Comparison of ENCODE assay signal across 9 cellular contexts in genomic region chr4:175671491-175671934, GRCh38.
DNase-seq lines count a peak whose midpoint lies in the region; FAIRE-seq and TF ChIP-seq lines count a peak whose summit lies in the region.
"Had no signal": no experiment of that assay in that cellular context is flagged by ENCODE, and none has a peak within 500 bp of the region (broad histone marks: within the 10 kb centered on the region; RNA-seq: fewer than 3 reads in every experiment).

No MANE protein-coding gene starts in this region.

- intact Hi-C loops in mammary epithelial cell (cut with micrococcal nuclease) (no loop called here), colonic mucosa (cut with DNase I) (no loop called here)

- peak overlapping the region; percentile 60 for H3K4me2 ChIP-seq in mammary epithelial cell (ENCODE audit: insufficient read depth, low read depth, low read length)

- no peaks in the 10 kb centered on the region for H4K20me1 ChIP-seq in mammary epithelial cell (ENCODE audit: insufficient read depth, low read length)

- H3K27ac ChIP-seq in mammary epithelial cell (ENCODE audit: insufficient read depth, low read depth, low read length) (no peak overlapping the region), muscle layer of duodenum (ENCODE audit: low read length) (no peak overlapping the region), colonic mucosa (no peak overlapping the region)

- no peaks in the 10 kb centered on the region for H3K27me3 ChIP-seq in mammary epithelial cell (ENCODE audit: insufficient read depth, low read length)
- H3K27me3 ChIP-seq in muscle layer of duodenum (ENCODE audit: low read depth, low read length), result no peaks in the 10 kb centered on the region
- H3K27me3 ChIP-seq in colonic mucosa, result no peaks in the 10 kb centered on the region

- TF ChIP-seq CTCF in mammary epithelial cell (conservative IDR thresholded peaks at IDR 0.05 in 1 of 2, IDR thresholded peaks at IDR 0.05 in 1 of 2; ENCODE audit: extremely low read depth in 1 of 2, insufficient read depth in 1 of 2, low read depth in 1 of 2, low read length in 2 of 2) (no peak), colonic mucosa (IDR thresholded peaks at IDR 0.05) (no peak)

- no peak for FAIRE-seq in HTR-8/SVneo (lab: Jason Lieb, UNC)
- FAIRE-seq in RCC 7860 (lab: Jason Lieb, UNC), result no peak
- FAIRE-seq: TTC549 had no signal

- DNase-seq in ACHN (peak; percentile 49), HTR-8/SVneo (ENCODE audit: insufficient read length, low spot score) (peak; percentile 18), mammary epithelial cell (no peak), colonic mucosa (no peak), AG08395 (ENCODE audit: low spot score) (no peak), RCC 7860 (ENCODE audit: low spot score) (no peak)
- no peak for DNase-seq in activated CD4-positive, alpha-beta memory T cell treated with anti-CD3 and anti-CD28 coated beads, Interleukin-2, amount 10 ng/mL, durations not matched to agents 7 days and 5 days

- H3K4me3 ChIP-seq in mammary epithelial cell (replicated peaks in 1 of 3; ENCODE audit: insufficient read depth in 1 of 3, low read depth in 2 of 3, low read length in 3 of 3) (peak overlapping the region in 2 of 3 experiments; percentile 11 to 28), muscle layer of duodenum (ENCODE audit: low read depth in 1 of 2, low read length in 2 of 2) (peak overlapping the region; percentile 11 to 57), colonic mucosa (no peak overlapping the region)

- H3K36me3 ChIP-seq in mammary epithelial cell (ENCODE audit: insufficient read depth, low read length) (no peaks in the 10 kb centered on the region), muscle layer of duodenum (ENCODE audit: control insufficient read depth in 1 of 2, insufficient read depth in 2 of 2, low read length in 2 of 2) (no peaks in the 10 kb centered on the region), colonic mucosa (no peaks in the 10 kb centered on the region)

- no peak overlapping the region for H3K27ac Mint-ChIP-seq in activated CD4-positive, alpha-beta memory T cell treated with anti-CD3 and anti-CD28 coated beads, Interleukin-2, amount 10 ng/mL, durations not matched to agents 7 days and 5 days

- H2AFZ ChIP-seq in mammary epithelial cell (ENCODE audit: low read depth, low read length), result peak overlapping the region; percentile 63

- H3K9ac ChIP-seq in mammary epithelial cell (ENCODE audit: insufficient read depth, low read length) (no peak overlapping the region), colonic mucosa (ENCODE audit: low read depth in 2 of 2, low read length in 2 of 2) (no peak overlapping the region)

- H3K4me1 ChIP-seq in mammary epithelial cell (ENCODE audit: insufficient read depth, low read length) (peaks cover 3% of the 10 kb centered on the region), muscle layer of duodenum (ENCODE audit: control insufficient read depth in 1 of 2, insufficient read depth in 2 of 2, low read length in 2 of 2) (no peaks in the 10 kb centered on the region), colonic mucosa (no peaks in the 10 kb centered on the region)

- no peaks in the 10 kb centered on the region for H3K4me1 Mint-ChIP-seq in activated CD4-positive, alpha-beta memory T cell treated with anti-CD3 and anti-CD28 coated beads, Interleukin-2, amount 10 ng/mL, durations not matched to agents 7 days and 5 days

- CTCF ChIA-PET in mammary epithelial cell (lab: Charles Lee; ENCODE audit: low non-redundant PET), result no interaction called here
- CTCF ChIA-PET in activated CD4-positive, alpha-beta memory T cell treated with anti-CD3 and anti-CD28 coated beads, Interleukin-2, amount 10 ng/mL, durations not matched to agents 7 days and 5 days (lab: Charles Lee), result no interaction called here

- in situ Hi-C loops in ACHN (cut with HindIII; ENCODE audit: low pct_ligation_motif_present, low pct_unique_long_range_greater_than_20kb, low sequenced_read_pairs), result no loop called here
- in situ Hi-C loops in mammary epithelial cell (cut with MboI; ENCODE audit: low sequenced_read_pairs in 2 of 2), result no loop called here

- no TSS peak for BruUV-seq in mammary epithelial cell (replicated peaks; lab: Mats Ljungman, UMichigan)

- 3% methylated on average over 12 of the region's 12 CpGs for WGBS in mammary epithelial cell (ENCODE audit: low coverage, missing lambda C conversion rate)

- POLR2A ChIA-PET in activated CD4-positive, alpha-beta memory T cell treated with anti-CD3 and anti-CD28 coated beads, Interleukin-2, amount 10 ng/mL, durations not matched to agents 7 days and 5 days (lab: Charles Lee), result no interaction called here

- H3K79me2 ChIP-seq in mammary epithelial cell (ENCODE audit: insufficient read depth, low read length), result no peaks in the 10 kb centered on the region

- dilution Hi-C loops in mammary epithelial cell (cut with HindIII; ENCODE audit: low sequenced_read_pairs), result no loop called here

- H3K9me3 Mint-ChIP-seq in activated CD4-positive, alpha-beta memory T cell treated with anti-CD3 and anti-CD28 coated beads, Interleukin-2, amount 10 ng/mL, durations not matched to agents 7 days and 5 days, result no peaks in the 10 kb centered on the region

- H3K4me3 Mint-ChIP-seq in activated CD4-positive, alpha-beta memory T cell treated with anti-CD3 and anti-CD28 coated beads, Interleukin-2, amount 10 ng/mL, durations not matched to agents 7 days and 5 days, result no peak overlapping the region

- H3K9me3 ChIP-seq in mammary epithelial cell (replicated peaks; ENCODE audit: insufficient read depth, low read length) (peaks cover 2% of the 10 kb centered on the region), muscle layer of duodenum (ENCODE audit: control insufficient read depth in 1 of 2, low read length in 2 of 2) (no peaks in the 10 kb centered on the region), colonic mucosa (no peaks in the 10 kb centered on the region)

- no peaks in the 10 kb centered on the region for H3K36me3 Mint-ChIP-seq in activated CD4-positive, alpha-beta memory T cell treated with anti-CD3 and anti-CD28 coated beads, Interleukin-2, amount 10 ng/mL, durations not matched to agents 7 days and 5 days (ENCODE audit: low read depth)

- H3K27me3 Mint-ChIP-seq in activated CD4-positive, alpha-beta memory T cell treated with anti-CD3 and anti-CD28 coated beads, Interleukin-2, amount 10 ng/mL, durations not matched to agents 7 days and 5 days, result no peaks in the 10 kb centered on the region

Comparison
In these comparisons a context has a peak if more than half of its experiments do, and no peak if none do; other contexts are left out.
1. DNase-seq: peak in ACHN (single experiment) and HTR-8/SVneo (single experiment); none in mammary epithelial cell (single experiment), colonic mucosa (single experiment), activated CD4-positive, alpha-beta memory T cell treated with anti-CD3 and anti-CD28 coated beads, Interleukin-2, amount 10 ng/mL, durations not matched to agents 7 days and 5 days (single experiment), AG08395 (single experiment) and RCC 7860 (single experiment).